In genomic region chr1:45521413-45522323, GRCh38 we compare ENCODE assay signal across 1 cellular context.
TF ChIP-seq lines count a peak whose summit lies in the region.

PRDX1 (minus strand) TSS chr1:45521884; CDS start chr1:45519043, 2,841 bp downstream.

TF ChIP-seq in K562, 482 proteins besides CTCF, POLR2A, EP300 and RAD21 (continued from another document and continues in another):
- TF ChIP-seq ZNF395 (CRISPR knock-in tag; IDR thresholded peaks at IDR 0.05) (0 out of 2 replicates have a peak, but pooled peaks have one; percentile 45), ATF1 (CRISPR knock-in tag; IDR thresholded peaks at IDR 0.05) (no peak; the same call in 1 of the 2 replicates), ATF1 (tag; IDR thresholded peaks at IDR 0.05) (peak; percentile 81), ZBTB5 (IDR thresholded peaks at IDR 0.05) (no peak), TCF15 (CRISPR knock-in tag; IDR thresholded peaks at IDR 0.05) (no peak), ZFX (CRISPR knock-in tag; IDR thresholded peaks at IDR 0.05) (peak; percentile 96), CGGBP1 (CRISPR knock-in tag; IDR thresholded peaks at IDR 0.05) (peak; percentile 93), SP2 (IDR thresholded peaks at IDR 0.05; ENCODE audit: extremely low read depth, low read depth, low read length, poor library complexity, severe bottlenecking) (no peak), ZNF408 (CRISPR knock-in tag; IDR thresholded peaks at IDR 0.05; ENCODE audit: low read depth) (no peak), PHF20 (IDR thresholded peaks at IDR 0.05; ENCODE audit: partially characterized antibody) (peak; percentile 76), FOXJ2 (tag; IDR thresholded peaks at IDR 0.05) (peak; percentile 83; the same call in 1 of the 2 replicates), ARID3B (CRISPR knock-in tag; IDR thresholded peaks at IDR 0.05; ENCODE audit: borderline replicate concordance) (no peak), EHMT2 (IDR thresholded peaks at IDR 0.05) (no peak), XRCC3 (IDR thresholded peaks at IDR 0.05) (no peak), NELFE (IDR thresholded peaks at IDR 0.05; ENCODE audit: insufficient read depth, insufficient read length) (peak; percentile 98), STAT5B (CRISPR knock-in tag; IDR thresholded peaks at IDR 0.05) (no peak), PHTF2 (CRISPR knock-in tag; IDR thresholded peaks at IDR 0.05) (peak; percentile 55; the same call in 1 of the 2 replicates), RFX1 (IDR thresholded peaks at IDR 0.05) (no peak), HOMEZ (CRISPR knock-in tag; IDR thresholded peaks at IDR 0.05) (no peak), ZHX1 (conservative IDR thresholded peaks at IDR 0.05; ENCODE audit: low read length) (peak; percentile 99), TEAD2 (tag; IDR thresholded peaks at IDR 0.05) (no peak), SIRT6 (IDR thresholded peaks at IDR 0.05; ENCODE audit: low read depth, low read length) (no peak), NFRKB (IDR thresholded peaks at IDR 0.05; ENCODE audit: low read depth) (peak; percentile 85; the same call in 1 of the 2 replicates), ILK (tag; IDR thresholded peaks at IDR 0.05; ENCODE audit: borderline replicate concordance, low read depth) (no peak), EP400 (IDR thresholded peaks at IDR 0.05) (peak; percentile 96), ZNF766 (CRISPR knock-in tag; conservative IDR thresholded peaks at IDR 0.05) (no peak; the same call in 1 of the 2 replicates), NKRF (IDR thresholded peaks at IDR 0.05; ENCODE audit: borderline replicate concordance) (peak; percentile 95), YBX1 (IDR thresholded peaks at IDR 0.05) (no peak), SNIP1 (IDR thresholded peaks at IDR 0.05; ENCODE audit: low read depth) (no peak), SRSF3 (IDR thresholded peaks at IDR 0.05; ENCODE audit: insufficient read depth, low read length) (peak; percentile 82; the same call in 1 of the 2 replicates), ZSCAN29 (IDR thresholded peaks at IDR 0.05) (peak; percentile 68; the same call in 1 of the 2 replicates), CLOCK (CRISPR knock-in tag; IDR thresholded peaks at IDR 0.05; ENCODE audit: borderline replicate concordance) (no peak), HMG20A (CRISPR knock-in tag; conservative IDR thresholded peaks at IDR 0.05) (no peak), NCOA6 (IDR thresholded peaks at IDR 0.05) (peak; percentile 20; the same call in 1 of the 2 replicates), EGR1 (conservative IDR thresholded peaks at IDR 0.05) (peak; percentile 85), FOXP4 (CRISPR knock-in tag; IDR thresholded peaks at IDR 0.05; ENCODE audit: borderline replicate concordance) (peak; percentile 93; the same call in 1 of the 2 replicates), THRAP3 (IDR thresholded peaks at IDR 0.05; ENCODE audit: borderline replicate concordance) (peak; percentile 82; the same call in 1 of the 2 replicates), SRSF1 (IDR thresholded peaks at IDR 0.05; ENCODE audit: low read depth, low read length) (peak; percentile 90; the same call in 1 of the 2 replicates), TRIM24 (IDR thresholded peaks at IDR 0.05) (peak in 1 of 2 experiments; percentile 65; a peak in 2 of 4 replicates), BCOR (IDR thresholded peaks at IDR 0.05) (peak; percentile 82), NR1H2 (CRISPR knock-in tag; IDR thresholded peaks at IDR 0.05) (peak; percentile 98), LEF1 (IDR thresholded peaks at IDR 0.05) (peak; percentile 56; the same call in 1 of the 2 replicates), THRB (CRISPR knock-in tag; conservative IDR thresholded peaks at IDR 0.05) (peak; percentile 96), SIN3A (IDR thresholded peaks at IDR 0.05; ENCODE audit: borderline replicate concordance in 2 of 2, control insufficient read depth in 1 of 2, low read depth in 2 of 2, low read length in 2 of 2) (peak; percentile 97 to 98), HNRNPK (IDR thresholded peaks at IDR 0.05; ENCODE audit: low read depth, low read length, poor library complexity, severe bottlenecking) (peak; percentile 58)
